Comparison of ENCODE assay signal across 9 cellular contexts in genomic region chr2:24045511-24046508, GRCh38. TPM values are rescaled to one million over a fixed set of nuclear protein-coding genes. Genes with fewer than 3 reads are reported as not detected.
DNase-seq lines count a peak whose midpoint lies in the region; ATAC-seq, FAIRE-seq and TF ChIP-seq lines count a peak whose summit lies in the region.
"Had no signal": no experiment of that assay in that cellular context is flagged by ENCODE, and none has a peak within 500 bp of the region (broad histone marks: within the 10 kb centered on the region; RNA-seq: fewer than 3 reads in every experiment).

No MANE protein-coding gene starts in this region.

- TF ChIP-seq POLR2A in GM12878 (IDR thresholded peaks at IDR 0.05; ENCODE audit: low read depth, low read length) = no peak

- H3K9ac ChIP-seq in HUES64 (ENCODE audit: low read depth, low read length) (no peak overlapping the region), GM12878 (ENCODE audit: control insufficient read depth, insufficient read depth, low read length) (peak overlapping the region; percentile 77)

- peaks cover 11% of the 10 kb centered on the region for H3K27me3 ChIP-seq in CD4-positive, CD25-positive, alpha-beta regulatory T cell (ENCODE audit: control insufficient read depth, insufficient read depth, low read length)
- H3K27me3 ChIP-seq in HUES64 (ENCODE audit: insufficient read depth, low read length) (no peaks in the 10 kb centered on the region), GM12878 (replicated peaks in 1 of 2; ENCODE audit: control insufficient read depth in 2 of 2, insufficient read depth in 2 of 2, low read length in 1 of 2) (peaks cover 0 to 5% of the 10 kb centered on the region in 2 experiments; a peak in 3 of 4 replicates), upper lobe of right lung (no peaks in the 10 kb centered on the region)

- in situ Hi-C loops in GM12878 (cut with MboI) = no loop called here

- 80% methylated on average over 9 of the region's 11 CpGs for WGBS in HUES64
- 74% methylated on average over 11 of the region's 11 CpGs for WGBS in GM12878 (ENCODE audit: insufficient coverage, insufficient replicate concordance, low lambda C conversion rate, missing lambda C conversion rate)

- no peaks in the 10 kb centered on the region for H3K36me3 ChIP-seq in CD4-positive, CD25-positive, alpha-beta regulatory T cell (ENCODE audit: control insufficient read depth, insufficient read depth, low read length)
- H3K36me3 ChIP-seq in HUES64 (ENCODE audit: insufficient read depth, low read length) (peaks cover 7% of the 10 kb centered on the region), GM12878 (ENCODE audit: control insufficient read depth in 2 of 2, insufficient read depth in 2 of 2, low read length in 1 of 2) (no peaks in the 10 kb centered on the region), upper lobe of right lung (no peaks in the 10 kb centered on the region)

- POLR2A ChIA-PET in GM12878 (lab: Charles Lee) = interaction anchor here (1.3 kb wide), 1 partner anchor 119 kb away, joined by 3 read pairs; the partner anchor contains the start of gene ATAD2B

- no peak for TF ChIP-seq EP300 in GM12878 (IDR thresholded peaks at IDR 0.05; ENCODE audit: borderline replicate concordance in 1 of 2, control insufficient read depth in 1 of 2, low read depth in 2 of 2, low read length in 2 of 2)

- SMC1A ChIA-PET in GM12878 (lab: Charles Lee; ENCODE audit: uncharacterized antibody, unreplicated experiment) = no interaction called here

- H4K20me1 ChIP-seq in GM12878 (ENCODE audit: control insufficient read depth, insufficient read depth) = no peaks in the 10 kb centered on the region

- intact Hi-C loops in GM12878 (cut with micrococcal nuclease; ENCODE audit: unreplicated experiment) (loop anchor here (5.0 kb wide), 1 partner anchor 119 kb away; the partner anchor contains the start of gene ATAD2B), upper lobe of right lung (cut with DNase I) (no loop called here)

- peaks cover 28% of the 10 kb centered on the region for H3K4me1 ChIP-seq in CD4-positive, CD25-positive, alpha-beta regulatory T cell (ENCODE audit: control insufficient read depth, insufficient read depth, low read length, poor library complexity, severe bottlenecking)
- H3K4me1 ChIP-seq in HUES64 (ENCODE audit: insufficient read depth, low read length) (peaks cover 10% of the 10 kb centered on the region), GM12878 (ENCODE audit: control insufficient read depth, insufficient read depth, low read length) (peaks cover 11% of the 10 kb centered on the region), upper lobe of right lung (peaks cover 17% of the 10 kb centered on the region)

- peaks cover 16 to 36% (median 18%) of the 10 kb centered on the region in 4 donors for H3K4me1 Mint-ChIP-seq in CD4-positive, CD25-positive, alpha-beta regulatory T cell
- H3K4me1 Mint-ChIP-seq in naive B cell = peaks cover 19 to 33% (median 24%) of the 10 kb centered on the region in 3 donors

- no peak for FAIRE-seq in GM12878 (lab: Jason Lieb, UNC)

- RAD21 ChIA-PET in GM12878 (lab: Charles Lee; ENCODE audit: unreplicated experiment) = interaction anchor here (1.7 kb wide), 1 partner anchor 38 kb away, joined by 21 read pairs; the partner anchor contains the start of gene TP53I3

- peaks cover 7% of the 10 kb centered on the region for H3K79me2 ChIP-seq in GM12878 (ENCODE audit: control insufficient read depth, insufficient read depth, low read length)

- no peak for TF ChIP-seq RAD21 in GM12878 (IDR thresholded peaks at IDR 0.05; ENCODE audit: insufficient read depth, low read depth, low read length)

- H3K9me3 Mint-ChIP-seq in CD4-positive, CD25-positive, alpha-beta regulatory T cell = no peaks in the 10 kb centered on the region
- no peaks in the 10 kb centered on the region for H3K9me3 Mint-ChIP-seq in naive B cell

- DNase-seq in CD4-positive, CD25-positive, alpha-beta regulatory T cell = no peak
- DNase-seq in GM12878 (ENCODE audit: low read depth, low spot score) = no peak
- no peak for DNase-seq in naive B cell
- DNase-seq in kidney tubule cell (ENCODE audit: low spot score) = no peak
- DNase-seq in DMS 273 treated with DMSO at 0.1 percent for 48 hours (lab: John Stamatoyannopoulos, UW) = no peak
- no peak for DNase-seq in NCI-H2081 treated with DMSO at 0.1 percent for 48 hours (lab: John Stamatoyannopoulos, UW)
- DNase-seq in upper lobe of right lung = no peak
- DNase-seq: NCI-H187 treated with DMSO at 0.1 percent for 48 hours had no signal

- peaks cover 4% of the 10 kb centered on the region for H3K36me3 Mint-ChIP-seq in CD4-positive, CD25-positive, alpha-beta regulatory T cell
- H3K36me3 Mint-ChIP-seq in naive B cell = no peaks in the 10 kb centered on the region

- H3K27me3 Mint-ChIP-seq in CD4-positive, CD25-positive, alpha-beta regulatory T cell = peaks cover 10% of the 10 kb centered on the region
- H3K27me3 Mint-ChIP-seq in naive B cell = no peaks in the 10 kb centered on the region

- ATAC-seq in CD4-positive, CD25-positive, alpha-beta regulatory T cell (ENCODE audit: low read depth in 2 of 2) = no peak
- ATAC-seq in GM12878 = no peak
- no peak for ATAC-seq in naive B cell (ENCODE audit: low read depth in 2 of 2)
- ATAC-seq in upper lobe of right lung = no peak

- peak overlapping the region in 1 of 3 donors; percentile 48 for H3K27ac Mint-ChIP-seq in CD4-positive, CD25-positive, alpha-beta regulatory T cell
- no peak overlapping the region for H3K27ac Mint-ChIP-seq in naive B cell

- peak overlapping the region; percentile 90 to 100 (median 95) for H3K4me3 Mint-ChIP-seq in CD4-positive, CD25-positive, alpha-beta regulatory T cell
- H3K4me3 Mint-ChIP-seq in naive B cell = peak overlapping the region in 6 of 8 donors; percentile 88 to 100 (median 96)

- H3K9me3 ChIP-seq in CD4-positive, CD25-positive, alpha-beta regulatory T cell (ENCODE audit: control insufficient read depth in 2 of 2, low read length in 2 of 2) = no peaks in the 10 kb centered on the region
- H3K9me3 ChIP-seq in HUES64 (ENCODE audit: insufficient read depth, low read depth, low read length) = no peaks in the 10 kb centered on the region
- H3K9me3 ChIP-seq in GM12878 (replicated peaks; ENCODE audit: control insufficient read depth, insufficient read depth, low read length) = no peaks in the 10 kb centered on the region
- H3K9me3 ChIP-seq in upper lobe of right lung = no peaks in the 10 kb centered on the region

- H3K4me3 ChIP-seq in CD4-positive, CD25-positive, alpha-beta regulatory T cell (ENCODE audit: low read depth, low read length) = peak overlapping the region; percentile 94
- peak overlapping the region; percentile 89 for H3K4me3 ChIP-seq in HUES64 (ENCODE audit: low read length)
- H3K4me3 ChIP-seq in GM12878 = peak overlapping the region; percentile 78
- no peak overlapping the region for H3K4me3 ChIP-seq in upper lobe of right lung

- H2AFZ ChIP-seq in GM12878 (ENCODE audit: control insufficient read depth, low read depth, low read length) = no peak overlapping the region

- no peak overlapping the region for H3K27ac ChIP-seq in CD4-positive, CD25-positive, alpha-beta regulatory T cell (ENCODE audit: insufficient read depth, low read length, poor library complexity, severe bottlenecking)
- no peak overlapping the region for H3K27ac ChIP-seq in HUES64 (ENCODE audit: low read depth, low read length)
- H3K27ac ChIP-seq in GM12878 (ENCODE audit: control insufficient read depth, insufficient read depth) = no peak overlapping the region
- H3K27ac ChIP-seq in upper lobe of right lung = no peak overlapping the region

- CTCF ChIA-PET in GM12878 (lab: Yijun Ruan, JAX) = interaction anchor here (0.7 to 1.0 kb wide), 2 partner anchors 15 to 39 kb away, joined by 3 read pairs; partner anchors contain the start of gene TP53I3

- BruUV-seq in GM12878 (replicated peaks; lab: Mats Ljungman, UMichigan) = no TSS peak

- TF ChIP-seq CTCF in GM12878 (IDR thresholded peaks at IDR 0.05 in 2 of 3, conservative IDR thresholded peaks at IDR 0.05 in 1 of 3; ENCODE audit: control insufficient read depth in 2 of 3, extremely low read depth in 1 of 3, insufficient read depth in 1 of 3, low read depth in 3 of 3, low read length in 3 of 3) (no peak), upper lobe of right lung (IDR thresholded peaks at IDR 0.05) (no peak)

- H3K4me2 ChIP-seq in GM12878 (ENCODE audit: control insufficient read depth, insufficient read depth) = peak overlapping the region; percentile 72

RNA-seq across cellular contexts. Expression of gene WDCP, which starts 1.4 kb away (rescaled TPM):
- 6.3 TPM for total RNA-seq in CD4-positive, CD25-positive, alpha-beta regulatory T cell
- 10 to 100 TPM in 1 of 4 donors, 1 to 10 TPM in 3; 3.4 to 11.0 (median 4.9) TPM for polyA plus RNA-seq in CD4-positive, CD25-positive, alpha-beta regulatory T cell
- 17.7 TPM for polyA plus RNA-seq in HUES64 (2013, experiment 1 of 2)
- 17.6 TPM for polyA plus RNA-seq in HUES64 (2013, experiment 2 of 2)
- total RNA-seq in GM12878 (2013; cell fraction: nucleolus; rRNA removed) = 17.1 and 18.6 TPM in 2 replicates
- total RNA-seq in GM12878 (2014; rRNA removed) (13.8 and 14.6 TPM in 2 replicates), GM12878 (2014; rRNA removed; fragmentation: Illumina TruSeq; extraction: Trizol) (14.2 and 14.3 TPM in 2 replicates), GM12878 (2021) (20.6 and 21.3 TPM in 2 replicates), upper lobe of right lung (9.3 TPM)
- polyA plus RNA-seq in GM12878 (2011; ENCODE audit: low read depth) = 3.4 TPM
- polyA plus RNA-seq in GM12878 (2011; rRNA removed) (19.6 and 19.9 TPM in 2 replicates), GM12878 (2014; fragmentation: Illumina TruSeq; extraction: Trizol) (15.0 and 16.5 TPM in 2 replicates), GM12878 (2014; fragmentation: Nextera tagmentation; extraction: Ambion mirVana) (1 to 10 TPM; 5.5 to 6.1 TPM), GM12878 (2014; rRNA removed) (8.9 and 10.5 TPM in 2 replicates), GM12878 (2016; fragmentation: Nextera tagmentation; extraction: Ambion mirVana) (10 to 100 TPM; 12.1 to 12.5 TPM), naive B cell (ENCODE audit: low read depth in 6 of 6) (1 to 10 TPM in 5 of 6 donors, not detected in 1; 4.1 to 9.8 (median 5.2) TPM)
- polyA plus RNA-seq in GM12878 (2011; cell fraction: cytosol; rRNA removed) = 11.9 and 14.2 TPM in 2 replicates
- 13.7 and 17.1 TPM in 2 replicates for polyA plus RNA-seq in GM12878 (2011; cell fraction: nucleus; rRNA removed)
- 3.5 and 6.1 TPM in 2 replicates for polyA plus RNA-seq in GM12878 (2012)
- polyA minus RNA-seq in GM12878 (2011; rRNA and poly(A)+ RNA removed) = 34.9 and 53.8 TPM in 2 replicates
- polyA minus RNA-seq in GM12878 (2011; cell fraction: cytosol; rRNA and poly(A)+ RNA removed) = 5.3 and 5.5 TPM in 2 replicates
- 4.5 and 7.7 TPM in 2 replicates for polyA minus RNA-seq in GM12878 (2011; cell fraction: nucleus; rRNA and poly(A)+ RNA removed)

RNA-seq across cellular contexts. Expression of gene FKBP1B, which starts 3.7 kb away (rescaled TPM):
- total RNA-seq in CD4-positive, CD25-positive, alpha-beta regulatory T cell = 1.1 TPM
- polyA plus RNA-seq in CD4-positive, CD25-positive, alpha-beta regulatory T cell = 1 to 10 TPM; 1.1 to 3.0 (median 1.6) TPM
- polyA plus RNA-seq in HUES64 (2013, experiment 1 of 2) = 44.8 TPM
- 51.1 TPM for polyA plus RNA-seq in HUES64 (2013, experiment 2 of 2)
- not detected in 2 replicates for total RNA-seq in GM12878 (2013; cell fraction: nucleolus; rRNA removed)
- total RNA-seq in GM12878 (2014; rRNA removed) (0.16 and 0.23 TPM in 2 replicates), GM12878 (2014; rRNA removed; fragmentation: Illumina TruSeq; extraction: Trizol) (0.18 TPM in 1 of 2 replicates, not detected in the other), GM12878 (2021) (0.33 TPM in 1 of 2 replicates, not detected in the other), upper lobe of right lung (13.2 TPM)
- not detected for polyA plus RNA-seq in GM12878 (2011; ENCODE audit: low read depth)
- polyA plus RNA-seq in GM12878 (2011; rRNA removed) (0.24 and 0.27 TPM in 2 replicates), GM12878 (2014; fragmentation: Illumina TruSeq; extraction: Trizol) (0.43 and 0.47 TPM in 2 replicates), GM12878 (2014; fragmentation: Nextera tagmentation; extraction: Ambion mirVana) (under 1 TPM; 0.23 to 0.38 TPM), GM12878 (2014; rRNA removed) (0.30 and 0.53 TPM in 2 replicates), GM12878 (2016; fragmentation: Nextera tagmentation; extraction: Ambion mirVana) (under 1 TPM; 0.21 to 0.23 TPM), naive B cell (ENCODE audit: low read depth in 6 of 6) (1 to 10 TPM in 5 of 6 donors, not detected in 1; 1.4 to 2.4 (median 1.4) TPM)
- 0.10 and 0.31 TPM in 2 replicates for polyA plus RNA-seq in GM12878 (2011; cell fraction: cytosol; rRNA removed)
- 0.24 and 0.45 TPM in 2 replicates for polyA plus RNA-seq in GM12878 (2011; cell fraction: nucleus; rRNA removed)
- polyA plus RNA-seq in GM12878 (2012) = 0.64 and 0.72 TPM in 2 replicates
- not detected in 2 replicates for polyA minus RNA-seq in GM12878 (2011; rRNA and poly(A)+ RNA removed)
- polyA minus RNA-seq in GM12878 (2011; cell fraction: cytosol; rRNA and poly(A)+ RNA removed) = not detected in 2 replicates
- polyA minus RNA-seq in GM12878 (2011; cell fraction: nucleus; rRNA and poly(A)+ RNA removed) = not detected in 2 replicates

RNA-seq across cellular contexts. Expression of gene SF3B6, which starts 30.3 kb away (rescaled TPM):
- total RNA-seq in CD4-positive, CD25-positive, alpha-beta regulatory T cell = 62.3 TPM
- 100 to 1,000 TPM; 200 to 255 (median 224) TPM for polyA plus RNA-seq in CD4-positive, CD25-positive, alpha-beta regulatory T cell
- polyA plus RNA-seq in HUES64 (2013, experiment 1 of 2) = 129 TPM
- 153 TPM for polyA plus RNA-seq in HUES64 (2013, experiment 2 of 2)
- 28.9 and 31.1 TPM in 2 replicates for total RNA-seq in GM12878 (2013; cell fraction: nucleolus; rRNA removed)
- total RNA-seq in GM12878 (2014; rRNA removed) (157 and 185 TPM in 2 replicates), GM12878 (2014; rRNA removed; fragmentation: Illumina TruSeq; extraction: Trizol) (246 and 250 TPM in 2 replicates), GM12878 (2021) (117 and 118 TPM in 2 replicates), upper lobe of right lung (55.2 TPM)
- polyA plus RNA-seq in GM12878 (2011; ENCODE audit: low read depth) = 131 TPM
- polyA plus RNA-seq in GM12878 (2011; rRNA removed) (248 and 325 TPM in 2 replicates), GM12878 (2014; fragmentation: Illumina TruSeq; extraction: Trizol) (258 and 323 TPM in 2 replicates), GM12878 (2014; fragmentation: Nextera tagmentation; extraction: Ambion mirVana) (100 to 1,000 TPM; 538 to 584 TPM), GM12878 (2014; rRNA removed) (226 and 283 TPM in 2 replicates), GM12878 (2016; fragmentation: Nextera tagmentation; extraction: Ambion mirVana) (100 to 1,000 TPM; 372 to 415 TPM), naive B cell (ENCODE audit: low read depth in 6 of 6) (100 to 1,000 TPM; 148 to 229 (median 185) TPM)
- polyA plus RNA-seq in GM12878 (2011; cell fraction: cytosol; rRNA removed) = 107 and 140 TPM in 2 replicates
- polyA plus RNA-seq in GM12878 (2011; cell fraction: nucleus; rRNA removed) = 68.1 and 79.4 TPM in 2 replicates
- 149 and 150 TPM in 2 replicates for polyA plus RNA-seq in GM12878 (2012)
- polyA minus RNA-seq in GM12878 (2011; rRNA and poly(A)+ RNA removed) = 23.9 and 47.8 TPM in 2 replicates
- 18.8 and 24.6 TPM in 2 replicates for polyA minus RNA-seq in GM12878 (2011; cell fraction: cytosol; rRNA and poly(A)+ RNA removed)
- polyA minus RNA-seq in GM12878 (2011; cell fraction: nucleus; rRNA and poly(A)+ RNA removed) = 12.2 and 13.3 TPM in 2 replicates

RNA-seq across cellular contexts. Expression of gene MFSD2B, which starts 35.9 kb away (rescaled TPM):
- total RNA-seq in CD4-positive, CD25-positive, alpha-beta regulatory T cell = 0.39 TPM
- polyA plus RNA-seq in CD4-positive, CD25-positive, alpha-beta regulatory T cell = not detected
- 0.45 TPM for polyA plus RNA-seq in HUES64 (2013, experiment 1 of 2)
- polyA plus RNA-seq in HUES64 (2013, experiment 2 of 2) = 0.32 TPM
- total RNA-seq in GM12878 (2013; cell fraction: nucleolus; rRNA removed) = 0.42 TPM in 1 of 2 replicates, not detected in the other
- total RNA-seq in GM12878 (2014; rRNA removed) (0.11 TPM in 1 of 2 replicates, not detected in the other), GM12878 (2014; rRNA removed; fragmentation: Illumina TruSeq; extraction: Trizol) (0.09 TPM in 1 of 2 replicates, not detected in the other), GM12878 (2021) (0.19 and 0.28 TPM in 2 replicates), upper lobe of right lung (0.35 TPM)
- polyA plus RNA-seq in GM12878 (2011; ENCODE audit: low read depth) = not detected
- polyA plus RNA-seq in GM12878 (2011; rRNA removed) (0.08 TPM in 1 of 2 replicates, not detected in the other), GM12878 (2014; fragmentation: Illumina TruSeq; extraction: Trizol) (0.07 TPM in 1 of 2 replicates, not detected in the other), GM12878 (2014; fragmentation: Nextera tagmentation; extraction: Ambion mirVana) (not detected), GM12878 (2014; rRNA removed) (0.27 TPM in 1 of 2 replicates, not detected in the other), GM12878 (2016; fragmentation: Nextera tagmentation; extraction: Ambion mirVana) (under 1 TPM; 0.21 to 0.51 TPM), naive B cell (ENCODE audit: low read depth in 6 of 6) (under 1 TPM in 2 of 6 donors, not detected in 4; 0.27 to 0.74 TPM)
- not detected in 2 replicates for polyA plus RNA-seq in GM12878 (2011; cell fraction: cytosol; rRNA removed)
- polyA plus RNA-seq in GM12878 (2011; cell fraction: nucleus; rRNA removed) = 0.13 and 0.22 TPM in 2 replicates
- 0.15 and 0.17 TPM in 2 replicates for polyA plus RNA-seq in GM12878 (2012)
- not detected in 2 replicates for polyA minus RNA-seq in GM12878 (2011; rRNA and poly(A)+ RNA removed)
- not detected in 2 replicates for polyA minus RNA-seq in GM12878 (2011; cell fraction: cytosol; rRNA and poly(A)+ RNA removed)
- not detected in 2 replicates for polyA minus RNA-seq in GM12878 (2011; cell fraction: nucleus; rRNA and poly(A)+ RNA removed)

RNA-seq across cellular contexts. Expression of gene TP53I3, which starts 38.8 kb away (rescaled TPM):
- 1.5 TPM for total RNA-seq in CD4-positive, CD25-positive, alpha-beta regulatory T cell
- 1 to 10 TPM in 1 of 4 donors, under 1 TPM in 2, not detected in 1; 0.25 to 1.4 (median 0.69) TPM for polyA plus RNA-seq in CD4-positive, CD25-positive, alpha-beta regulatory T cell
- 39.8 TPM for polyA plus RNA-seq in HUES64 (2013, experiment 1 of 2)
- 33.8 TPM for polyA plus RNA-seq in HUES64 (2013, experiment 2 of 2)
- 2.9 and 3.2 TPM in 2 replicates for total RNA-seq in GM12878 (2013; cell fraction: nucleolus; rRNA removed)
- total RNA-seq in GM12878 (2014; rRNA removed) = 12.2 and 13.0 TPM in 2 replicates
- total RNA-seq in GM12878 (2014; rRNA removed; fragmentation: Illumina TruSeq; extraction: Trizol) = 10.0 and 12.3 TPM in 2 replicates
- total RNA-seq in GM12878 (2021) = 10.9 and 11.4 TPM in 2 replicates
- 4.4 TPM for polyA plus RNA-seq in GM12878 (2011; ENCODE audit: low read depth)
- 5.2 and 6.2 TPM in 2 replicates for polyA plus RNA-seq in GM12878 (2011; rRNA removed)
- 9.5 and 11.4 TPM in 2 replicates for polyA plus RNA-seq in GM12878 (2011; cell fraction: cytosol; rRNA removed)
- 13.2 and 13.3 TPM in 2 replicates for polyA plus RNA-seq in GM12878 (2011; cell fraction: nucleus; rRNA removed)
- polyA plus RNA-seq in GM12878 (2012) = 9.3 TPM in 2 replicates
- polyA plus RNA-seq in GM12878 (2014; fragmentation: Illumina TruSeq; extraction: Trizol) = 4.7 and 6.5 TPM in 2 replicates
- polyA plus RNA-seq in GM12878 (2014; fragmentation: Nextera tagmentation; extraction: Ambion mirVana) = 1 to 10 TPM; 1.4 to 2.6 TPM
- 15.8 and 16.2 TPM in 2 replicates for polyA plus RNA-seq in GM12878 (2014; rRNA removed)
- polyA plus RNA-seq in GM12878 (2016; fragmentation: Nextera tagmentation; extraction: Ambion mirVana) = 10 to 100 TPM; 47.6 to 57.4 TPM
- 1.7 and 6.0 TPM in 2 replicates for polyA minus RNA-seq in GM12878 (2011; rRNA and poly(A)+ RNA removed)
- 2.8 TPM in 1 of 2 replicates, not detected in the other for polyA minus RNA-seq in GM12878 (2011; cell fraction: cytosol; rRNA and poly(A)+ RNA removed)
- polyA minus RNA-seq in GM12878 (2011; cell fraction: nucleus; rRNA and poly(A)+ RNA removed) = 1.9 and 7.0 TPM in 2 replicates
- 1 to 10 TPM in 4 of 6 donors, under 1 TPM in 1, not detected in 1; 0.65 to 2.7 (median 1.2) TPM for polyA plus RNA-seq in naive B cell (ENCODE audit: low read depth in 6 of 6)
- total RNA-seq in upper lobe of right lung = 44.3 TPM
